ENCODE assay signal across 26 cellular contexts in the genomic region with DNA sequence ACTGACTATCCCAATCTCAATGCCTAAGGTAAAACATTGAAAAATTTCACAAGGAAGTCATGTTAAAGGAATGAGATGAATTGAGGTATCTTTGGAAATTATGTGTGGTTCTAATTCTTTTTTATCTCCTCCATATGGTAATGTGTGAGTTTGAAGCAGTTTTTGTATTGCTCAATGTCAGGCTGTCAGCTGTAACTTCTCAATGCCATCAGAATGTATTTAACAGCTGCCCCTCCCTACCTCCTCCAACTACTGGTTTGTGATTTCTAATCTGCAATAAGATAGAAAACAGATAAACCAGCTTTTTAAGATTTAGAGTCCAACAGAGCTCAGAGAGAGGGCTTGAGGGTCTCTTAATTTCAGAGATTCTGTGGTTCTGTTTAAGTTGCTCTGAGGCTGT.
A peak's percentile ranks its signal among the peaks of the same experiment; 100 is the strongest.
DNase-seq lines count a peak whose midpoint lies in the region; ATAC-seq and TF ChIP-seq lines count a peak whose summit lies in the region.
"Had no signal": no experiment of that assay in that cellular context is flagged by ENCODE, and none has a peak within 500 bp of the region (broad histone marks: within the 10 kb centered on the region; RNA-seq: fewer than 3 reads in every experiment).

No MANE protein-coding gene starts in this region.

- peaks cover 0 to 8% (median 3%) of the 10 kb centered on the region in 9 donors for H3K9me3 Mint-ChIP-seq in naive thymus-derived CD8-positive, alpha-beta T cell
- H3K9me3 Mint-ChIP-seq: activated naive CD8-positive, alpha-beta T cell treated with anti-CD3 and anti-CD28 coated beads, Interleukin-2, amount 50 U/mL, for 24 hours had no signal

- in situ Hi-C loops in brain microvascular endothelial cell (cut with HindIII; ENCODE audit: low pct_ligation_motif_present, low sequenced_read_pairs) = no loop called here

- no peaks in the 10 kb centered on the region for H3K4me1 Mint-ChIP-seq in naive thymus-derived CD8-positive, alpha-beta T cell
- H3K4me1 Mint-ChIP-seq: activated naive CD8-positive, alpha-beta T cell treated with anti-CD3 and anti-CD28 coated beads, Interleukin-2, amount 50 U/mL, for 24 hours; activated T-helper 17 cell treated with anti-CD3 and anti-CD28 coated beads, Interleukin-2, amount 50 U/mL, for 72 hours; stimulated activated naive B cell treated with anti-CD40 and anti-IgM and Interleukin-4, amounts not matched to agents 10 μg/mL and 1 μg/mL and 100 μg/mL, for 72 hours had no signal

- peak; percentile 23 for DNase-seq in AG10803 (ENCODE audit: low read depth)
- DNase-seq in NCI-H226 = peak; percentile 7
- no peak for DNase-seq in brain microvascular endothelial cell
- peak; percentile 38 for DNase-seq in inferior parietal cortex (ENCODE audit: extremely low spot score)
- DNase-seq in NCI-H1092 treated with DMSO at 0.1 percent for 48 hours (lab: John Stamatoyannopoulos, UW) = no peak
- DNase-seq in GM19240 (ENCODE audit: insufficient read length, low spot score) = no peak
- no peak for DNase-seq in naive thymus-derived CD8-positive, alpha-beta T cell
- DNase-seq in activated CD4-positive, alpha-beta T cell treated with anti-CD3 and anti-CD28 coated beads, Interleukin-2, amount 50 U/mL, for 1 hour = no peak
- DNase-seq: activated CD4-positive, CD25-positive, alpha-beta regulatory T cell; activated CD8-positive, alpha-beta memory T cell treated with anti-CD3 and anti-CD28 coated beads for 24 hours; activated naive CD8-positive, alpha-beta T cell treated with anti-CD3 and anti-CD28 coated beads, Interleukin-2, amount 50 U/mL, for 24 hours; CD8-positive, alpha-beta T cell; central memory CD4-positive, alpha-beta T cell; DMS79; effector memory CD8-positive, alpha-beta T cell; GM23248; left colon; MM.1S; NCI-H2081; NCI-H510A treated with DMSO at 0.1 percent for 48 hours; retina; SHP77; stimulated activated naive B cell treated with anti-CD40 and anti-IgM and Interleukin-4, amounts not matched to agents 10 μg/mL and 1 μg/mL and 100 μg/mL, for 72 hours had no signal

- H3K27me3 ChIP-seq in brain microvascular endothelial cell (replicated peaks) = no peaks in the 10 kb centered on the region
- H3K27me3 ChIP-seq: gastroesophageal sphincter, neutrophil had no signal

- no peaks in the 10 kb centered on the region for H3K36me3 Mint-ChIP-seq in naive thymus-derived CD8-positive, alpha-beta T cell
- H3K36me3 Mint-ChIP-seq: CD8-positive, alpha-beta T cell; stimulated activated naive B cell treated with anti-CD40 and anti-IgM and Interleukin-4, amounts not matched to agents 10 μg/mL and 1 μg/mL and 100 μg/mL, for 72 hours had no signal

- no peaks in the 10 kb centered on the region for H3K27me3 Mint-ChIP-seq in naive thymus-derived CD8-positive, alpha-beta T cell
- H3K27me3 Mint-ChIP-seq: activated naive CD8-positive, alpha-beta T cell treated with anti-CD3 and anti-CD28 coated beads, Interleukin-2, amount 50 U/mL, for 24 hours; activated T-helper 17 cell treated with anti-CD3 and anti-CD28 coated beads, Interleukin-2, amount 50 U/mL, for 72 hours; effector memory CD8-positive, alpha-beta T cell; stimulated activated naive B cell treated with anti-CD40 and anti-IgM and Interleukin-4, amounts not matched to agents 10 μg/mL and 1 μg/mL and 100 μg/mL, for 72 hours had no signal

- no peaks in the 10 kb centered on the region for H3K36me3 ChIP-seq in brain microvascular endothelial cell (replicated peaks)
- H3K36me3 ChIP-seq: gastroesophageal sphincter, neutrophil had no signal

- no peak overlapping the region for H3K4me3 Mint-ChIP-seq in naive thymus-derived CD8-positive, alpha-beta T cell
- H3K4me3 Mint-ChIP-seq: activated naive CD8-positive, alpha-beta T cell treated with anti-CD3 and anti-CD28 coated beads, Interleukin-2, amount 50 U/mL, for 24 hours; activated T-helper 17 cell treated with anti-CD3 and anti-CD28 coated beads, Interleukin-2, amount 50 U/mL, for 72 hours; CD8-positive, alpha-beta T cell; effector memory CD8-positive, alpha-beta T cell; stimulated activated naive B cell treated with anti-CD40 and anti-IgM and Interleukin-4, amounts not matched to agents 10 μg/mL and 1 μg/mL and 100 μg/mL, for 72 hours had no signal

- TF ChIP-seq CTCF in AG10803 (conservative IDR thresholded peaks at IDR 0.05; ENCODE audit: low read length) (no peak), brain microvascular endothelial cell (IDR thresholded peaks at IDR 0.05; ENCODE audit: low read depth, low read length, missing control alignments) (no peak)

- peak overlapping the region; percentile 49 for H3K27ac ChIP-seq in brain microvascular endothelial cell
- H3K27ac ChIP-seq: gastroesophageal sphincter, GM23248, neutrophil had no signal

- no peak for ATAC-seq in naive thymus-derived CD8-positive, alpha-beta T cell
- ATAC-seq: activated naive CD8-positive, alpha-beta T cell treated with anti-CD3 and anti-CD28 coated beads, Interleukin-2, amount 50 U/mL, for 24 hours; activated T-helper 17 cell treated with anti-CD3 and anti-CD28 coated beads, Interleukin-2, amount 50 U/mL, for 72 hours; CD8-positive, alpha-beta T cell; effector memory CD8-positive, alpha-beta T cell; gastroesophageal sphincter; left colon; stimulated activated naive B cell treated with anti-CD40 and anti-IgM and Interleukin-4, amounts not matched to agents 10 μg/mL and 1 μg/mL and 100 μg/mL, for 72 hours had no signal

- H3K27ac Mint-ChIP-seq in naive thymus-derived CD8-positive, alpha-beta T cell = no peak overlapping the region
- H3K27ac Mint-ChIP-seq: activated naive CD8-positive, alpha-beta T cell treated with anti-CD3 and anti-CD28 coated beads, Interleukin-2, amount 50 U/mL, for 24 hours; activated T-helper 17 cell treated with anti-CD3 and anti-CD28 coated beads, Interleukin-2, amount 50 U/mL, for 72 hours; CD8-positive, alpha-beta T cell; effector memory CD8-positive, alpha-beta T cell; stimulated activated naive B cell treated with anti-CD40 and anti-IgM and Interleukin-4, amounts not matched to agents 10 μg/mL and 1 μg/mL and 100 μg/mL, for 72 hours had no signal

- POLR2A ChIA-PET in naive thymus-derived CD8-positive, alpha-beta T cell (lab: Charles Lee) = no interaction called here

- no peak overlapping the region for H3K4me3 ChIP-seq in AG10803 (ENCODE audit: low read length)
- H3K4me3 ChIP-seq in brain microvascular endothelial cell (ENCODE audit: low read depth, low read length) = no peak overlapping the region
- H3K4me3 ChIP-seq: gastroesophageal sphincter, GM23248 had no signal

Comparison
In these comparisons a context has a peak if more than half of its experiments do, and no peak if none do; other contexts are left out.
1. DNase-seq: peak in AG10803 (single experiment), NCI-H226 (single experiment) and inferior parietal cortex (single experiment); none in brain microvascular endothelial cell (single experiment), NCI-H1092 treated with DMSO at 0.1 percent for 48 hours (single experiment), GM19240 (single experiment), naive thymus-derived CD8-positive, alpha-beta T cell (0 of 10) and activated CD4-positive, alpha-beta T cell treated with anti-CD3 and anti-CD28 coated beads, Interleukin-2, amount 50 U/mL, for 1 hour (single experiment).